Comparison of ENCODE assay signal across 24 cellular contexts in genomic region chr16:18936727-18937340, GRCh38. TPM values are rescaled to one million over a fixed set of nuclear protein-coding genes. Genes with fewer than 3 reads are reported as not detected.
DNase-seq lines count a peak whose midpoint lies in the region; ATAC-seq, FAIRE-seq and TF ChIP-seq lines count a peak whose summit lies in the region.
"Had no signal": no experiment of that assay in that cellular context is flagged by ENCODE, and none has a peak within 500 bp of the region (broad histone marks: within the 10 kb centered on the region; RNA-seq: fewer than 3 reads in every experiment).

No MANE protein-coding gene starts in this region.

- H3K27me3 ChIP-seq in naive thymus-derived CD4-positive, alpha-beta T cell (ENCODE audit: control insufficient read depth in 2 of 2, insufficient read depth in 2 of 2, low read length in 2 of 2) = no peaks in the 10 kb centered on the region
- H3K27me3 ChIP-seq: BLaER1, SJSA1 had no signal

- H3K36me3 ChIP-seq in naive thymus-derived CD4-positive, alpha-beta T cell (ENCODE audit: control insufficient read depth in 2 of 3, insufficient read depth in 3 of 3, low read length in 3 of 3) = no peaks in the 10 kb centered on the region
- H3K36me3 ChIP-seq: BLaER1, SJSA1 had no signal

- H3K9me3 Mint-ChIP-seq in activated naive CD8-positive, alpha-beta T cell treated with anti-CD3 and anti-CD28 coated beads, Interleukin-2, amount 10 ng/mL, durations not matched to agents 7 days and 5 days = no peaks in the 10 kb centered on the region
- H3K9me3 Mint-ChIP-seq in naive thymus-derived CD4-positive, alpha-beta T cell = no peaks in the 10 kb centered on the region

- H3K4me1 Mint-ChIP-seq in activated naive CD8-positive, alpha-beta T cell treated with anti-CD3 and anti-CD28 coated beads, Interleukin-2, amount 10 ng/mL, durations not matched to agents 7 days and 5 days = peaks cover 10% of the 10 kb centered on the region
- H3K4me1 Mint-ChIP-seq in naive thymus-derived CD4-positive, alpha-beta T cell = peaks cover 0 to 16% (median 5%) of the 10 kb centered on the region in 7 donors

- H3K4me3 Mint-ChIP-seq in activated naive CD8-positive, alpha-beta T cell treated with anti-CD3 and anti-CD28 coated beads, Interleukin-2, amount 10 ng/mL, durations not matched to agents 7 days and 5 days = no peak overlapping the region
- peak overlapping the region in 1 of 10 donors; percentile 41 for H3K4me3 Mint-ChIP-seq in naive thymus-derived CD4-positive, alpha-beta T cell
- H3K4me3 Mint-ChIP-seq: CD4-positive, CD25-positive, alpha-beta regulatory T cell had no signal

- CTCF ChIA-PET in naive thymus-derived CD4-positive, alpha-beta T cell (lab: Charles Lee) = no interaction called here

- ATAC-seq in activated naive CD8-positive, alpha-beta T cell treated with anti-CD3 and anti-CD28 coated beads, Interleukin-2, amount 10 ng/mL, durations not matched to agents 7 days and 5 days (ENCODE audit: low read depth) = peak; percentile 47
- ATAC-seq in naive thymus-derived CD4-positive, alpha-beta T cell = no peak
- ATAC-seq in GM18517 (IDR thresholded peaks at IDR 0.05; ENCODE audit: unreplicated experiment) = no peak
- ATAC-seq: HCT116, PC-3, Right ventricle myocardium inferior had no signal

- POLR2A ChIA-PET in activated naive CD8-positive, alpha-beta T cell treated with anti-CD3 and anti-CD28 coated beads, Interleukin-2, amount 10 ng/mL, durations not matched to agents 7 days and 5 days (lab: Charles Lee) = no interaction called here
- POLR2A ChIA-PET in naive thymus-derived CD4-positive, alpha-beta T cell (lab: Charles Lee) = no interaction called here

- no peaks in the 10 kb centered on the region for H3K9me3 ChIP-seq in naive thymus-derived CD4-positive, alpha-beta T cell (ENCODE audit: control insufficient read depth in 2 of 3, low read length in 3 of 3)
- H3K9me3 ChIP-seq: BLaER1, SJSA1 had no signal

- H3K4me1 ChIP-seq in naive thymus-derived CD4-positive, alpha-beta T cell (ENCODE audit: control insufficient read depth in 2 of 2, insufficient read depth in 2 of 2, low read length in 2 of 2) = no peaks in the 10 kb centered on the region
- H3K4me1 ChIP-seq: SJSA1 had no signal

- no peak overlapping the region for H3K27ac ChIP-seq in naive thymus-derived CD4-positive, alpha-beta T cell (ENCODE audit: low read depth, low read length)
- H3K27ac ChIP-seq: BLaER1, KMS-11, SJSA1 had no signal

- peaks cover 8% of the 10 kb centered on the region for H3K27me3 Mint-ChIP-seq in activated naive CD8-positive, alpha-beta T cell treated with anti-CD3 and anti-CD28 coated beads, Interleukin-2, amount 10 ng/mL, durations not matched to agents 7 days and 5 days
- peaks cover 0 to 2% (median 0%) of the 10 kb centered on the region in 5 donors for H3K27me3 Mint-ChIP-seq in naive thymus-derived CD4-positive, alpha-beta T cell
- H3K27me3 Mint-ChIP-seq: CD4-positive, CD25-positive, alpha-beta regulatory T cell had no signal

- intact Hi-C loops in naive thymus-derived CD4-positive, alpha-beta T cell (cut with micrococcal nuclease) = no loop called here

- H3K4me3 ChIP-seq in naive thymus-derived CD4-positive, alpha-beta T cell (ENCODE audit: low read length) = no peak overlapping the region
- H3K4me3 ChIP-seq: BLaER1, SJSA1 had no signal

- peak; percentile 30 for DNase-seq in activated effector memory CD4-positive, alpha-beta T cell treated with anti-CD3 and anti-CD28 coated beads, Interleukin-2, amount 50 U/mL, for 16 hours
- no peak for DNase-seq in activated effector memory CD4-positive, alpha-beta T cell treated with Interleukin-2 at 50 U/mL for 16 hours
- DNase-seq in activated naive CD8-positive, alpha-beta T cell treated with anti-CD3 and anti-CD28 coated beads, Interleukin-2, amount 10 ng/mL, durations not matched to agents 7 days and 5 days = no peak
- DNase-seq in mesenteric fat pad (ENCODE audit: low spot score) (peak; percentile 41), GM12892 (ENCODE audit: insufficient read length) (no peak)
- DNase-seq in naive thymus-derived CD4-positive, alpha-beta T cell = no peak
- DNase-seq: CD4-positive, CD25-positive, alpha-beta regulatory T cell; IMR-90; NCI-H1105; NCI-H1436 treated with DMSO at 0.1 percent for 48 hours; NCI-H187 treated with DMSO at 0.1 percent for 48 hours; NCI-H2171 treated with DMSO at 0.1 percent for 48 hours; NCI-H524 treated with DMSO at 0.1 percent for 48 hours; NCI-H82; NK-92 treated with Interleukin-12 subunit alpha and Interleukin-12 subunit beta, amount 100 ng/mL, for 24 hours; PC-3 had no signal

- H3K36me3 Mint-ChIP-seq in activated naive CD8-positive, alpha-beta T cell treated with anti-CD3 and anti-CD28 coated beads, Interleukin-2, amount 10 ng/mL, durations not matched to agents 7 days and 5 days = peaks cover 1% of the 10 kb centered on the region
- H3K36me3 Mint-ChIP-seq in naive thymus-derived CD4-positive, alpha-beta T cell = peaks cover 0 to 6% (median 0%) of the 10 kb centered on the region in 5 donors
- H3K36me3 Mint-ChIP-seq: CD4-positive, CD25-positive, alpha-beta regulatory T cell had no signal

- no peak overlapping the region for H3K27ac Mint-ChIP-seq in activated naive CD8-positive, alpha-beta T cell treated with anti-CD3 and anti-CD28 coated beads, Interleukin-2, amount 10 ng/mL, durations not matched to agents 7 days and 5 days
- H3K27ac Mint-ChIP-seq in naive thymus-derived CD4-positive, alpha-beta T cell = peak overlapping the region in 1 of 9 donors; percentile 40
- H3K27ac Mint-ChIP-seq: CD4-positive, CD25-positive, alpha-beta regulatory T cell had no signal

- no peak for FAIRE-seq in GM12892 (lab: Jason Lieb, UNC)
- FAIRE-seq: A204.1, D721Med had no signal

- TF ChIP-seq POLR2A in GM12892 (IDR thresholded peaks at IDR 0.05; ENCODE audit: low read depth, low read length) = no peak

RNA-seq across cellular contexts. Expression of gene SMG1, which starts 10.6 kb away (rescaled TPM):
- 100 to 1,000 TPM; 130 to 132 TPM for total RNA-seq in activated naive CD8-positive, alpha-beta T cell treated with anti-CD3 and anti-CD28 coated beads, Interleukin-2, amount 10 ng/mL, durations not matched to agents 7 days and 5 days
- 68.1 TPM for total RNA-seq in mesenteric fat pad
- 100 to 1,000 TPM; 154 to 181 (median 164) TPM for total RNA-seq in naive thymus-derived CD4-positive, alpha-beta T cell
- polyA plus RNA-seq in naive thymus-derived CD4-positive, alpha-beta T cell = 10 to 100 TPM; 16.0 to 16.7 TPM
- 40.3 TPM for polyA plus RNA-seq in GM12892 (2012; ENCODE audit: missing spikeins)

RNA-seq across cellular contexts. Expression of gene TMC7, which starts 46.9 kb away (rescaled TPM):
- not detected for total RNA-seq in activated naive CD8-positive, alpha-beta T cell treated with anti-CD3 and anti-CD28 coated beads, Interleukin-2, amount 10 ng/mL, durations not matched to agents 7 days and 5 days
- 3.2 TPM for total RNA-seq in mesenteric fat pad
- under 1 TPM in 1 of 5 experiments, not detected in 4; 0.07 TPM for total RNA-seq in naive thymus-derived CD4-positive, alpha-beta T cell
- not detected for polyA plus RNA-seq in naive thymus-derived CD4-positive, alpha-beta T cell
- not detected for polyA plus RNA-seq in GM12892 (2012; ENCODE audit: missing spikeins)
- total RNA-seq: CD4-positive, CD25-positive, alpha-beta regulatory T cell had no signal

Comparison
In these comparisons a context has a peak if more than half of its experiments do, and no peak if none do; other contexts are left out.
1. DNase-seq: peak in activated effector memory CD4-positive, alpha-beta T cell treated with anti-CD3 and anti-CD28 coated beads, Interleukin-2, amount 50 U/mL, for 16 hours (single experiment) and mesenteric fat pad (single experiment); none in activated effector memory CD4-positive, alpha-beta T cell treated with Interleukin-2 at 50 U/mL for 16 hours (single experiment), activated naive CD8-positive, alpha-beta T cell treated with anti-CD3 and anti-CD28 coated beads, Interleukin-2, amount 10 ng/mL, durations not matched to agents 7 days and 5 days (single experiment), naive thymus-derived CD4-positive, alpha-beta T cell (0 of 9) and GM12892 (single experiment).